Comparison of ENCODE assay signal across 22 cellular contexts in genomic region chr2:241094924-241095420, GRCh38. TPM values are rescaled to one million over a fixed set of nuclear protein-coding genes. Genes with fewer than 3 reads are reported as not detected.
DNase-seq lines count a peak whose midpoint lies in the region; ATAC-seq and TF ChIP-seq lines count a peak whose summit lies in the region.
"Had no signal": no experiment of that assay in that cellular context is flagged by ENCODE, and none has a peak within 500 bp of the region (broad histone marks: within the 10 kb centered on the region; RNA-seq: fewer than 3 reads in every experiment).

No MANE protein-coding gene starts in this region.

- H3K4me1 ChIP-seq in NT2/D1 (ENCODE audit: insufficient read depth, insufficient read length) (peaks cover 17% of the 10 kb centered on the region), iPS-20b (ENCODE audit: insufficient read depth, low read length) (peaks cover 11% of the 10 kb centered on the region), upper lobe of right lung (peaks cover 20% of the 10 kb centered on the region), body of pancreas (peaks cover 4% of the 10 kb centered on the region)
- H3K4me1 ChIP-seq: foreskin keratinocyte had no signal

- ATAC-seq in activated naive CD8-positive, alpha-beta T cell treated with anti-CD3 and anti-CD28 coated beads, Interleukin-2, amount 50 U/mL, for 24 hours: no peak
- ATAC-seq in upper lobe of right lung (peak; percentile 13), body of pancreas (no peak), HG03095 (IDR thresholded peaks at IDR 0.05; ENCODE audit: unreplicated experiment) (no peak)
- ATAC-seq: foreskin keratinocyte had no signal

- peaks cover 87% of the 10 kb centered on the region for H3K36me3 ChIP-seq in NT2/D1 (ENCODE audit: insufficient read depth, insufficient read length, low read length)
- peaks cover 85% of the 10 kb centered on the region for H3K36me3 ChIP-seq in iPS-20b (ENCODE audit: insufficient read depth, low read depth, low read length)
- H3K36me3 ChIP-seq in upper lobe of right lung: peaks cover 93% of the 10 kb centered on the region
- H3K36me3 ChIP-seq in body of pancreas (replicated peaks in 1 of 2; ENCODE audit: insufficient read depth in 1 of 2, low read depth in 2 of 2): peaks cover 7 to 16% of the 10 kb centered on the region in 2 donors

- peak overlapping the region; percentile 92 for H3K27ac Mint-ChIP-seq in activated naive CD8-positive, alpha-beta T cell
- no peak overlapping the region for H3K27ac Mint-ChIP-seq in activated naive CD8-positive, alpha-beta T cell treated with anti-CD3 and anti-CD28 coated beads, Interleukin-2, amount 50 U/mL, for 24 hours
- H3K27ac Mint-ChIP-seq: brain, type B pancreatic cell had no signal

- TF ChIP-seq CTCF in upper lobe of right lung (IDR thresholded peaks at IDR 0.05) (no peak), body of pancreas (IDR thresholded peaks at IDR 0.05) (no peak)

- DNase-seq in activated naive CD8-positive, alpha-beta T cell treated with anti-CD3 and anti-CD28 coated beads, Interleukin-2, amount 50 U/mL, for 24 hours: no peak
- DNase-seq in NT2/D1 (ENCODE audit: low read depth, low spot score): no peak
- no peak for DNase-seq in upper lobe of right lung
- no peak for DNase-seq in body of pancreas
- no peak for DNase-seq in HuH-7 (ENCODE audit: low spot score)
- DNase-seq: cortex of kidney; foreskin keratinocyte; hippocampal formation; midbrain; NCI-H1048; NCI-H2081; NCI-H524; SHP77; stimulated activated CD4-positive, alpha-beta T cell treated with anti-CD3 and anti-CD28 coated beads, Interleukin-12 subunit alpha, Interleukin-12 subunit beta, amount 100 ng/mL, for 4 hours had no signal

- H3K27me3 ChIP-seq in NT2/D1 (ENCODE audit: insufficient read depth, insufficient read length) (no peaks in the 10 kb centered on the region), iPS-20b (ENCODE audit: insufficient read depth, low read length) (no peaks in the 10 kb centered on the region), upper lobe of right lung (no peaks in the 10 kb centered on the region), body of pancreas (no peaks in the 10 kb centered on the region)
- H3K27me3 ChIP-seq: foreskin keratinocyte, neutrophil had no signal

- peaks cover 24% of the 10 kb centered on the region for H3K36me3 Mint-ChIP-seq in activated naive CD8-positive, alpha-beta T cell
- H3K36me3 Mint-ChIP-seq in activated naive CD8-positive, alpha-beta T cell treated with anti-CD3 and anti-CD28 coated beads, Interleukin-2, amount 50 U/mL, for 24 hours (ENCODE audit: low read depth): peaks cover 45% of the 10 kb centered on the region

- no peak for TF ChIP-seq POLR2A in body of pancreas (IDR thresholded peaks at IDR 0.05)

- H3K4me3 ChIP-seq in NT2/D1 (ENCODE audit: insufficient read length, low read depth) (no peak overlapping the region), iPS-20b (ENCODE audit: low read length) (no peak overlapping the region), upper lobe of right lung (no peak overlapping the region), body of pancreas (no peak overlapping the region)

- 60 to 82% methylated on average over 5 to 6 of the region's 6 CpGs for WGBS in body of pancreas, 2 donors

- H3K9ac ChIP-seq in NT2/D1 (ENCODE audit: insufficient read length, low read depth): peak overlapping the region; percentile 66
- H3K9ac ChIP-seq in iPS-20b (ENCODE audit: low read depth, low read length): peak overlapping the region; percentile 33; the same call in 1 of the 2 replicates
- H3K9ac ChIP-seq: KMS-11 had no signal

- H3K4me1 Mint-ChIP-seq in activated naive CD8-positive, alpha-beta T cell (ENCODE audit: low read depth): peaks cover 75% of the 10 kb centered on the region
- peaks cover 45% of the 10 kb centered on the region for H3K4me1 Mint-ChIP-seq in activated naive CD8-positive, alpha-beta T cell treated with anti-CD3 and anti-CD28 coated beads, Interleukin-2, amount 50 U/mL, for 24 hours

- no peaks in the 10 kb centered on the region for H3K27me3 Mint-ChIP-seq in activated naive CD8-positive, alpha-beta T cell
- H3K27me3 Mint-ChIP-seq in activated naive CD8-positive, alpha-beta T cell treated with anti-CD3 and anti-CD28 coated beads, Interleukin-2, amount 50 U/mL, for 24 hours: no peaks in the 10 kb centered on the region
- H3K27me3 Mint-ChIP-seq: brain, type B pancreatic cell had no signal

- H3K27ac ChIP-seq in iPS-20b (ENCODE audit: low read length): no peak overlapping the region
- H3K27ac ChIP-seq in upper lobe of right lung: peak overlapping the region; percentile 34
- H3K27ac ChIP-seq in body of pancreas: no peak overlapping the region
- H3K27ac ChIP-seq: epithelial cell of prostate, foreskin keratinocyte, KMS-11, neutrophil had no signal

- intact Hi-C loops in upper lobe of right lung (cut with DNase I): no loop called here
- intact Hi-C loops in body of pancreas (cut with DNase I): no loop called here

- no peaks in the 10 kb centered on the region for H3K9me3 ChIP-seq in NT2/D1 (ENCODE audit: insufficient read depth, low read length)
- H3K9me3 ChIP-seq in iPS-20b (ENCODE audit: insufficient read depth, low read depth, low read length): no peaks in the 10 kb centered on the region
- H3K9me3 ChIP-seq in upper lobe of right lung: no peaks in the 10 kb centered on the region
- H3K9me3 ChIP-seq in body of pancreas: no peaks in the 10 kb centered on the region
- H3K9me3 ChIP-seq: neutrophil had no signal

- H3K9me3 Mint-ChIP-seq in activated naive CD8-positive, alpha-beta T cell (ENCODE audit: low read depth): no peaks in the 10 kb centered on the region
- no peaks in the 10 kb centered on the region for H3K9me3 Mint-ChIP-seq in activated naive CD8-positive, alpha-beta T cell treated with anti-CD3 and anti-CD28 coated beads, Interleukin-2, amount 50 U/mL, for 24 hours
- H3K9me3 Mint-ChIP-seq: brain, type B pancreatic cell had no signal

- peak overlapping the region; percentile 69 for H3K4me3 Mint-ChIP-seq in activated naive CD8-positive, alpha-beta T cell
- H3K4me3 Mint-ChIP-seq in activated naive CD8-positive, alpha-beta T cell treated with anti-CD3 and anti-CD28 coated beads, Interleukin-2, amount 50 U/mL, for 24 hours: no peak overlapping the region
- H3K4me3 Mint-ChIP-seq: brain, type B pancreatic cell had no signal

RNA-seq across cellular contexts. Expression of gene MTERF4, which starts 7.1 kb away (rescaled TPM):
- 34.6 TPM for total RNA-seq in upper lobe of right lung
- total RNA-seq in body of pancreas: 10 to 100 TPM; 17.1 to 39.2 TPM

RNA-seq across cellular contexts. Expression of gene PASK, which starts 54.3 kb away (rescaled TPM):
- total RNA-seq in upper lobe of right lung: 15.7 TPM
- 10 to 100 TPM in 1 of 2 donors, 1 to 10 TPM in 1; 7.5 to 15.8 TPM for total RNA-seq in body of pancreas

RNA-seq across cellular contexts. Expression of gene PPP1R7, which starts 55.3 kb away (rescaled TPM):
- 60.7 TPM for total RNA-seq in upper lobe of right lung
- total RNA-seq in body of pancreas: 10 to 100 TPM; 27.0 to 99.4 TPM
